18 cellular contexts compared by ENCODE assay signal in genomic region chr13:84983321-84983720, GRCh38.
"Had no signal": no experiment of that assay in that cellular context is flagged by ENCODE, and none has a peak within 500 bp of the region (broad histone marks: within the 10 kb centered on the region; RNA-seq: fewer than 3 reads in every experiment).

No MANE protein-coding gene starts in this region.

- H3K36me3 ChIP-seq: colonic mucosa, heart left ventricle, left ventricle myocardium inferior, lower lobe of right lung, pancreas, spleen, tibial artery, upper lobe of left lung, uterus had no signal

- H3K27me3 ChIP-seq: colonic mucosa, heart left ventricle, pancreas, spleen, tibial artery, upper lobe of left lung, uterus had no signal

- H3K4me1 ChIP-seq: colonic mucosa, heart left ventricle, left ventricle myocardium inferior, lower lobe of right lung, pancreas, psoas muscle, spleen, tibial artery, upper lobe of left lung, uterus had no signal

- H3K9me3 ChIP-seq: colonic mucosa, heart left ventricle, left ventricle myocardium inferior, lower lobe of right lung, pancreas, psoas muscle, spleen, tibial artery, upper lobe of left lung, uterus had no signal

- DNase-seq: colonic mucosa; dermis blood vessel endothelial cell; heart left ventricle; hippocampal formation; left ventricle myocardium inferior; lower lobe of right lung; midbrain; occipital lobe; pancreas; psoas muscle; retina; spleen; stimulated activated CD4-positive, alpha-beta T cell treated with anti-CD3 and anti-CD28 coated beads, Interleukin-15, amount 100 ng/mL, for 24 hours; stimulated activated CD4-positive, alpha-beta T cell treated with anti-CD3 and anti-CD28 coated beads, Interleukin-1b, Interleukin-23, amount 100 ng/mL, for 48 hours; stimulated activated CD4-positive, alpha-beta T cell treated with anti-CD3 and anti-CD28 coated beads, Interleukin-4, amount 100 ng/mL, for 24 hours; tibial artery; upper lobe of left lung; uterus had no signal

- H3K27ac ChIP-seq: colonic mucosa, heart left ventricle, left ventricle myocardium inferior, lower lobe of right lung, pancreas, psoas muscle, spleen, tibial artery, upper lobe of left lung, uterus had no signal

- H3K4me3 ChIP-seq: colonic mucosa, heart left ventricle, left ventricle myocardium inferior, lower lobe of right lung, pancreas, psoas muscle, spleen, tibial artery, upper lobe of left lung, uterus had no signal
